Comparison of ENCODE assay signal across 4 cellular contexts in genomic region chr19:50337041-50337440, GRCh38. TPM values are rescaled to one million over a fixed set of nuclear protein-coding genes. Genes with fewer than 3 reads are reported as not detected.
"Had no signal": no experiment of that assay in that cellular context is flagged by ENCODE, and none has a peak within 500 bp of the region (broad histone marks: within the 10 kb centered on the region; RNA-seq: fewer than 3 reads in every experiment).

No MANE protein-coding gene starts in this region.

RNA-seq across cellular contexts. Expression of gene KCNC3, which starts 7.9 kb away (rescaled TPM):
- total RNA-seq: astrocyte, bronchial epithelial cell, fibroblast of villous mesenchyme had no signal

RNA-seq across cellular contexts. Expression of gene NAPSA, which starts 28.4 kb away (rescaled TPM):
- total RNA-seq: astrocyte, endothelial cell of umbilical vein had no signal
